In the genomic region with DNA sequence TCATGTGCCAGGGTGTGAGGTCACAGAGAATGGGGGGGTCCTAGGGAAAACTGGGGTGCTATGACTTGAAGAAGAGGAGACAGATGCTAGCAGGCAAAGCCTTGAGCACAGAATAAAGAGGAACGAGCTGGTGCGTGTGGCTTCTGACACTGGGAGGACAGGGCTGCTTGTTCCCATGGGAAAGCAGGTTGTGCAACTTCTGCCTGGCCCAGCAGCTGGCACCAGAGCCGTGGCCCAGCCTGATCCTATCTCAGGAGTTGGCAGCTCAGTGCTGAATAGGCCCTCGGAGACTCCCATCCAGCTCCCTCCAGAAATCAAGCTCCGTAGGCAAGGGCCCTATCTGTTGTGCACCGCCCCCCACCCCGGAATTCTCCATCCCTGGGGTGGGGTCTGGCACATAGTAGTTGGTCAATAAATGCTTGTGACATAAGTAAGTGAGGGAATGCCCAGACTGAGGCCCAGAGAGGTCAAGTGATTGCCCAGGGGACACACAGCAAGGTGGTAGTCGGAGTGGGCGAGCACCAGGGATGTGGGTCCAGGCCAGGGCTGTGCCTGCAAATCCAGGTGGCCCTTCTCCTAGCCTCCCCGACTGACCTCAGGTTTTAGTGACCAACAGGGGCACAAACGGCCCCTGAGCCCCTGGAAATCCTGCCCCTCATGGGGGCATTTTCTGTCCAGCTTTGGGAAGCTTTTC, we compare ENCODE assay signal across 29 cellular contexts. TPM values are rescaled to one million over a fixed set of nuclear protein-coding genes. Genes with fewer than 3 reads are reported as not detected.
DNase-seq lines count a peak whose midpoint lies in the region; ATAC-seq and TF ChIP-seq lines count a peak whose summit lies in the region.
"Had no signal": no experiment of that assay in that cellular context is flagged by ENCODE, and none has a peak within 500 bp of the region (broad histone marks: within the 10 kb centered on the region; RNA-seq: fewer than 3 reads in every experiment).

No MANE protein-coding gene starts in this region.

- H2BK12ac ChIP-seq in neuronal stem cell (ENCODE audit: low read length): no peak overlapping the region

- peaks cover 79 to 93% of the 10 kb centered on the region in 2 donors for H3K36me3 ChIP-seq in ascending aorta
- H3K36me3 ChIP-seq in neuronal stem cell (replicated peaks in 1 of 2; ENCODE audit: control insufficient read depth in 2 of 2, insufficient read depth in 2 of 2, low read length in 2 of 2): no peaks in the 10 kb centered on the region
- H3K36me3 ChIP-seq in aorta (ENCODE audit: control insufficient read depth in 1 of 2, insufficient read depth in 2 of 2, low read length in 1 of 2): peaks cover 0 to 7% of the 10 kb centered on the region in 2 donors
- H3K36me3 ChIP-seq: cardiac muscle cell, colonic mucosa, SJSA1, tibial nerve had no signal

- no peak for ATAC-seq in Right ventricle myocardium inferior
- ATAC-seq in Right ventricle myocardium superior (ENCODE audit: poor library complexity): no peak
- ATAC-seq in aorta (ENCODE audit: low FRiP score): peak; percentile 6
- ATAC-seq: effector memory CD8-positive, alpha-beta T cell; WTC11 had no signal

- H3K9me3 ChIP-seq in ascending aorta: no peaks in the 10 kb centered on the region
- H3K9me3 ChIP-seq in neuronal stem cell (replicated peaks in 1 of 2; ENCODE audit: control insufficient read depth in 2 of 2, insufficient read depth in 1 of 2, low read depth in 1 of 2, low read length in 2 of 2): no peaks in the 10 kb centered on the region
- no peaks in the 10 kb centered on the region for H3K9me3 ChIP-seq in aorta (ENCODE audit: control insufficient read depth, low read length)
- H3K9me3 ChIP-seq: colonic mucosa, SJSA1, tibial nerve had no signal

- H3K4me3 ChIP-seq in ascending aorta: no peak overlapping the region
- no peak overlapping the region for H3K4me3 ChIP-seq in neuronal stem cell (ENCODE audit: low read length in 2 of 2)
- no peak overlapping the region for H3K4me3 ChIP-seq in aorta (ENCODE audit: low read length in 2 of 2)
- H3K4me3 ChIP-seq: cardiac muscle cell, colonic mucosa, GM23248, SJSA1, tibial nerve had no signal

- H3K23ac ChIP-seq in neuronal stem cell (ENCODE audit: low read depth, low read length, poor library complexity): no peak overlapping the region

- no peaks in the 10 kb centered on the region for H3K27me3 ChIP-seq in ascending aorta
- peaks cover 0 to 47% (median 0%) of the 10 kb centered on the region in 3 experiments for H3K27me3 ChIP-seq in neuronal stem cell (ENCODE audit: control insufficient read depth in 3 of 3, insufficient read depth in 3 of 3, low read depth in 1 of 3, low read length in 3 of 3)
- no peaks in the 10 kb centered on the region for H3K27me3 ChIP-seq in aorta (ENCODE audit: control insufficient read depth in 1 of 2, insufficient read depth in 2 of 2, low read length in 1 of 2)
- H3K27me3 ChIP-seq: cardiac muscle cell, colonic mucosa, tibial nerve had no signal

- H3K4me2 ChIP-seq in neuronal stem cell (ENCODE audit: insufficient read depth, low read length, poor library complexity, severe bottlenecking): no peak overlapping the region
- H3K4me2 ChIP-seq: KMS-11 had no signal

- H3K27ac ChIP-seq in ascending aorta (peak overlapping the region; percentile 24 to 41), neuronal stem cell (replicated peaks; ENCODE audit: low read length) (no peak overlapping the region), aorta (ENCODE audit: low read depth in 1 of 2, low read length in 2 of 2) (peak overlapping the region in 1 of 2 donors; percentile 23)
- H3K27ac ChIP-seq: cardiac muscle cell, colonic mucosa, GM23248, KMS-11, SJSA1, tibial nerve had no signal

- TF ChIP-seq CTCF in ascending aorta (IDR thresholded peaks at IDR 0.05): no peak

- H3K9ac ChIP-seq in neuronal stem cell (ENCODE audit: low read depth, low read length, poor library complexity): no peak overlapping the region
- H3K9ac ChIP-seq: GM23248, KMS-11 had no signal

- no peak overlapping the region for H3K14ac ChIP-seq in neuronal stem cell (ENCODE audit: low read length)

- H2AFZ ChIP-seq in neuronal stem cell (ENCODE audit: low read length): no peak overlapping the region
- H2AFZ ChIP-seq: GM23248 had no signal

- no peak overlapping the region for H3K4ac ChIP-seq in neuronal stem cell (ENCODE audit: low read length)

- H2BK120ac ChIP-seq in neuronal stem cell (ENCODE audit: low read depth, low read length): no peak overlapping the region

- H4K91ac ChIP-seq in neuronal stem cell (ENCODE audit: low read depth, low read length, poor library complexity): no peak overlapping the region

- H2BK15ac ChIP-seq in neuronal stem cell (ENCODE audit: low read length): peak overlapping the region; percentile 38

- H4K8ac ChIP-seq in neuronal stem cell (ENCODE audit: low read depth, low read length): no peak overlapping the region

- no peak overlapping the region for H2BK5ac ChIP-seq in neuronal stem cell (ENCODE audit: low read length)

- peak overlapping the region; percentile 9 for H3K18ac ChIP-seq in neuronal stem cell (ENCODE audit: low read length)

- DNase-seq in Right ventricle myocardium inferior (ENCODE audit: missing footprints): peak; percentile 22
- no peak for DNase-seq in Right ventricle myocardium superior
- peak in 1 of 2 donors; percentile 73 for DNase-seq in ascending aorta (ENCODE audit: low spot score in 2 of 2)
- no peak for DNase-seq in neuronal stem cell (ENCODE audit: low spot score)
- DNase-seq in aorta: no peak
- no peak for DNase-seq in AG08395 (ENCODE audit: low spot score)
- no peak for DNase-seq in NCI-H526 treated with DMSO at 0.1 percent for 48 hours (lab: John Stamatoyannopoulos, UW)
- DNase-seq in activated naive CD4-positive, alpha-beta T cell treated with Interleukin-2 at 50 U/mL for 16 hours: no peak
- DNase-seq: ACHN; activated CD4-positive, alpha-beta T cell treated with anti-CD3 and anti-CD28 coated beads, Interleukin-2, amount 10 ng/mL, durations not matched to agents 24 days and 14 days; activated effector memory CD4-positive, alpha-beta T cell treated with Interleukin-2 at 50 U/mL for 16 hours; colonic mucosa; DMS79; effector memory CD8-positive, alpha-beta T cell; erythroblast; glutamatergic neuron; GM23248; HFFc6; NCI-H1417; NCI-H2029; NCI-H446; NCI-H774; stimulated activated CD4-positive, alpha-beta T cell treated with anti-CD3 and anti-CD28 coated beads, Interleukin-4, amount 100 ng/mL, for 24 hours; T-helper 9 cell had no signal

- no peaks in the 10 kb centered on the region for H3K79me1 ChIP-seq in neuronal stem cell (ENCODE audit: low read depth, low read length)

- H2AK5ac ChIP-seq in neuronal stem cell (ENCODE audit: low read depth, low read length): no peak overlapping the region

- H3K4me1 ChIP-seq in ascending aorta (no peaks in the 10 kb centered on the region), neuronal stem cell (ENCODE audit: control insufficient read depth in 2 of 2, insufficient read depth in 1 of 2, low read depth in 1 of 2, low read length in 2 of 2) (peaks cover 0 to 3% of the 10 kb centered on the region in 2 donors), aorta (ENCODE audit: control insufficient read depth in 1 of 2, insufficient read depth in 2 of 2, low read length in 2 of 2) (no peaks in the 10 kb centered on the region)
- H3K4me1 ChIP-seq: colonic mucosa, SJSA1, tibial nerve had no signal

- intact Hi-C loops in Right ventricle myocardium inferior (cut with DNase I): no loop called here
- intact Hi-C loops in Right ventricle myocardium superior (cut with DNase I): no loop called here
- intact Hi-C loops in ascending aorta (cut with DNase I): no loop called here
- intact Hi-C loops in aorta (cut with DNase I): no loop called here

- no CpG with 5 or more reads among the region's 11 CpGs for WGBS in neuronal stem cell (ENCODE audit: extremely low coverage in 2 of 2, insufficient read length in 2 of 2, insufficient replicate concordance in 1 of 2), 2 donors
- 49 to 55% methylated on average over 11 of the region's 11 CpGs for WGBS in aorta, 2 donors

RNA-seq across cellular contexts. Expression of gene FADD, which starts 19.5 kb away (rescaled TPM):
- total RNA-seq in Right ventricle myocardium inferior (12.8 TPM), Right ventricle myocardium superior (10.3 TPM), ascending aorta (22.2 TPM), aorta (10 to 100 TPM; 17.2 to 17.8 TPM)
- 18.3 TPM for polyA plus RNA-seq in neuronal stem cell (2013, experiment 1 of 2)
- 18.4 TPM for polyA plus RNA-seq in neuronal stem cell (2013, experiment 2 of 2)
- 10 to 100 TPM; 10.7 to 12.3 TPM for polyA plus RNA-seq in aorta
